ENCODE assay signal across 1 cellular context in the genomic region with DNA sequence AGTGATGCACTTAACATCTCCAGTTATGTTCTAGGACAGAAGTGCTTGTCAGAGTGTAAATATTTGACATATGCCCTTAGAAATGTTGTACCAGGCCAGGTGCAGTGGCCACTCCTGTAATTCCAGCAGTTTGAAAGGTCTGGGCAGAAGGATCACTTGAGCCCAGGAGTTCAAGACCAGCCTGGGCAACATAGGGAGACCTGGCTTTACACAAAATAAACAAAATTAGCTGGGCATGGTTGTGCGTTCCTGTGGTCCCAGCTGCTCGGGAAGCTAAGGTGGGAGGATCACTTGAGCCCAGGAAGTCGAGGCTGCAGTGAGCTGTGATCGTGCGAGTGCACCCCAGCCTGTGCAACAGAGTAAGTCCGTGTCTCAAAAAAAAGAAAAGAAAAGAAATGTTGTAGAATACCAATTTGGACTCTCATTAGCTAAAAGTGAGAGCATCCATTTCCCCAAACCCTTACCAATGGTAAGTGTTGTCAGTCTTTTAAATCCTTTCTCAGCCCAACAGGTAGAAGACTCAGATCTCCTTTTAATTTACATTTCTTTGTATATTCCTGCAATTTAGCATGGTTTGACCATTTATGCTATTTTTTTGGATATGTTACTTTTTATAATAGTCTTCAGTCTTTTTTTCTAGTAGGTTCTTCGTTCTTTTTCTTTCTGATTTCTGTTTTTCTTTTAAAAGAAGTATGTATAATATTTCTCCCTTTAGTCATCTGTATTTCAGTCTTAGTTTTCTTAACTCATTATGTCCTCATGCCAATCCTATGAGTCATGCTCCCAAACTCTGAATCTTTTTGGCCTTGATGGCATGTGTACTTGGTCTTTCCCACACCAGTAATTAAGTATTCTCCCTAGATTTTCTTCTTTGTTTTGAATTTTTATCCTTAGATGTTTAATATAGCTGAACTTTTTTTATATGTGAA.
TF ChIP-seq lines count a peak whose summit lies in the region.

No MANE protein-coding gene starts in this region.

TF ChIP-seq in SK-N-SH treated with all-trans-retinoic acid at 6 μM for 48 hours, 23 proteins besides CTCF, POLR2A, EP300 and RAD21 (continued from another document):
- TF ChIP-seq, protein P1, sequence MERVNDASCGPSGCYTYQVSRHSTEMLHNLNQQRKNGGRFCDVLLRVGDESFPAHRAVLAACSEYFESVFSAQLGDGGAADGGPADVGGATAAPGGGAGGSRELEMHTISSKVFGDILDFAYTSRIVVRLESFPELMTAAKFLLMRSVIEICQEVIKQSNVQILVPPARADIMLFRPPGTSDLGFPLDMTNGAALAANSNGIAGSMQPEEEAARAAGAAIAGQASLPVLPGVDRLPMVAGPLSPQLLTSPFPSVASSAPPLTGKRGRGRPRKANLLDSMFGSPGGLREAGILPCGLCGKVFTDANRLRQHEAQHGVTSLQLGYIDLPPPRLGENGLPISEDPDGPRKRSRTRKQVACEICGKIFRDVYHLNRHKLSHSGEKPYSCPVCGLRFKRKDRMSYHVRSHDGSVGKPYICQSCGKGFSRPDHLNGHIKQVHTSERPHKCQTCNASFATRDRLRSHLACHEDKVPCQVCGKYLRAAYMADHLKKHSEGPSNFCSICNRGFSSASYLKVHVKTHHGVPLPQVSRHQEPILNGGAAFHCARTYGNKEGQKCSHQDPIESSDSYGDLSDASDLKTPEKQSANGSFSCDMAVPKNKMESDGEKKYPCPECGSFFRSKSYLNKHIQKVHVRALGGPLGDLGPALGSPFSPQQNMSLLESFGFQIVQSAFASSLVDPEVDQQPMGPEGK (CRISPR knock-in tag; IDR thresholded peaks at IDR 0.05; ENCODE audit: borderline replicate concordance), result no peak
- TF ChIP-seq ZFP3 (CRISPR knock-in tag; IDR thresholded peaks at IDR 0.05) (no peak), CSRNP3 (CRISPR knock-in tag; IDR thresholded peaks at IDR 0.05) (no peak), ISL1 (CRISPR knock-in tag; IDR thresholded peaks at IDR 0.05) (peak; percentile 72), GLIS3 (CRISPR knock-in tag; IDR thresholded peaks at IDR 0.05) (no peak), ZFP30 (CRISPR knock-in tag; IDR thresholded peaks at IDR 0.05) (no peak), ZNF70 (CRISPR knock-in tag; IDR thresholded peaks at IDR 0.05) (no peak), ZNF8 (CRISPR knock-in tag; IDR thresholded peaks at IDR 0.05) (no peak)
- TF ChIP-seq, protein P2, sequence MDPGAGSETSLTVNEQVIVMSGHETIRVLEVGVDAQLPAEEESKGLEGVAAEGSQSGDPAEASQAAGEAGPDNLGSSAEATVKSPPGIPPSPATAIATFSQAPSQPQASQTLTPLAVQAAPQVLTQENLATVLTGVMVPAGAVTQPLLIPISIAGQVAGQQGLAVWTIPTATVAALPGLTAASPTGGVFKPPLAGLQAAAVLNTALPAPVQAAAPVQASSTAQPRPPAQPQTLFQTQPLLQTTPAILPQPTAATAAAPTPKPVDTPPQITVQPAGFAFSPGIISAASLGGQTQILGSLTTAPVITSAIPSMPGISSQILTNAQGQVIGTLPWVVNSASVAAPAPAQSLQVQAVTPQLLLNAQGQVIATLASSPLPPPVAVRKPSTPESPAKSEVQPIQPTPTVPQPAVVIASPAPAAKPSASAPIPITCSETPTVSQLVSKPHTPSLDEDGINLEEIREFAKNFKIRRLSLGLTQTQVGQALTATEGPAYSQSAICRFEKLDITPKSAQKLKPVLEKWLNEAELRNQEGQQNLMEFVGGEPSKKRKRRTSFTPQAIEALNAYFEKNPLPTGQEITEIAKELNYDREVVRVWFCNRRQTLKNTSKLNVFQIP (CRISPR knock-in tag; IDR thresholded peaks at IDR 0.05; ENCODE audit: borderline replicate concordance, low read depth), result no peak
